In genomic region chr5:141514330-141515111, GRCh38 we compare ENCODE assay signal across 8 cellular contexts. TPM values are rescaled to one million over a fixed set of nuclear protein-coding genes. Genes with fewer than 3 reads are reported as not detected.
DNase-seq lines count a peak whose midpoint lies in the region; ATAC-seq and TF ChIP-seq lines count a peak whose summit lies in the region.

No MANE protein-coding gene starts in this region.

- H3K27ac Mint-ChIP-seq in natural killer cell treated with Interleukin-12 subunit alpha and Interleukin-12 subunit beta and Interleukin-15 and Interleukin-18, amount 100 ng/mL, for 72 hours, result peak overlapping the region; percentile 65 to 86

- H3K36me3 ChIP-seq in colonic mucosa, result no peaks in the 10 kb centered on the region

- H3K4me3 ChIP-seq in AG10803 (ENCODE audit: low read length), result no peak overlapping the region
- no peak overlapping the region for H3K4me3 ChIP-seq in colonic mucosa

- peaks cover 8% of the 10 kb centered on the region for H3K4me1 ChIP-seq in colonic mucosa

- peaks cover 46 to 48% of the 10 kb centered on the region in 2 donors for H3K4me1 Mint-ChIP-seq in natural killer cell treated with Interleukin-12 subunit alpha and Interleukin-12 subunit beta and Interleukin-15 and Interleukin-18, amount 100 ng/mL, for 72 hours (ENCODE audit: low read depth in 2 of 2)

- TF ChIP-seq CTCF in AG10803 (conservative IDR thresholded peaks at IDR 0.05; ENCODE audit: low read length) (no peak), colonic mucosa (IDR thresholded peaks at IDR 0.05) (no peak)

- no peaks in the 10 kb centered on the region for H3K27me3 ChIP-seq in colonic mucosa

- no peak overlapping the region for H3K9ac ChIP-seq in colonic mucosa (ENCODE audit: low read depth in 2 of 2, low read length in 2 of 2)

- H3K27me3 Mint-ChIP-seq in natural killer cell treated with Interleukin-12 subunit alpha and Interleukin-12 subunit beta and Interleukin-15 and Interleukin-18, amount 100 ng/mL, for 72 hours, result no peaks in the 10 kb centered on the region

- H3K9me3 ChIP-seq in colonic mucosa, result no peaks in the 10 kb centered on the region

- H3K9me3 Mint-ChIP-seq in natural killer cell treated with Interleukin-12 subunit alpha and Interleukin-12 subunit beta and Interleukin-15 and Interleukin-18, amount 100 ng/mL, for 72 hours, result no peaks in the 10 kb centered on the region

- H3K27ac ChIP-seq in colonic mucosa, result peak overlapping the region; percentile 70

- H3K36me3 Mint-ChIP-seq in natural killer cell treated with Interleukin-12 subunit alpha and Interleukin-12 subunit beta and Interleukin-15 and Interleukin-18, amount 100 ng/mL, for 72 hours, result peaks cover 9% of the 10 kb centered on the region

- intact Hi-C loops in colonic mucosa (cut with DNase I), result loop anchor here (5.0 kb wide), 1 partner anchor 37 kb away; the partner anchor contains the start of gene PCDHGC3

- peak; percentile 2 for ATAC-seq in GM19372 (IDR thresholded peaks at IDR 0.05; ENCODE audit: low read depth, unreplicated experiment)
- peak; percentile 38 to 58 for ATAC-seq in natural killer cell treated with Interleukin-12 subunit alpha and Interleukin-12 subunit beta and Interleukin-15 and Interleukin-18, amount 100 ng/mL, for 72 hours

- H3K4me3 Mint-ChIP-seq in natural killer cell treated with Interleukin-12 subunit alpha and Interleukin-12 subunit beta and Interleukin-15 and Interleukin-18, amount 100 ng/mL, for 72 hours, result peak overlapping the region; percentile 89

- peak; percentile 88 for DNase-seq in AG10803 (ENCODE audit: low read depth)
- peak; percentile 84 for DNase-seq in NCI-H1694 treated with DMSO at 0.1 percent for 48 hours (lab: John Stamatoyannopoulos, UW)
- no peak for DNase-seq in colonic mucosa
- DNase-seq in natural killer cell treated with Interleukin-12 subunit alpha and Interleukin-12 subunit beta and Interleukin-15 and Interleukin-18, amount 100 ng/mL, for 72 hours (ENCODE audit: low spot score), result no peak
- no peak for DNase-seq in foreskin melanocyte
- DNase-seq in RKO (ENCODE audit: low spot score), result no peak
- DNase-seq in mesenteric fat pad (ENCODE audit: low spot score), result no peak

RNA-seq across cellular contexts. Expression of gene PCDHGC5, which starts 25.6 kb away (rescaled TPM):
- total RNA-seq in colonic mucosa (under 1 TPM; 0.32 to 0.64 TPM), mesenteric fat pad (1.1 TPM)
- total RNA-seq in natural killer cell treated with Interleukin-12 subunit alpha and Interleukin-12 subunit beta and Interleukin-15 and Interleukin-18, amount 100 ng/mL, for 72 hours, result under 1 TPM in 1 of 2 donors, not detected in 1; 0.17 TPM

RNA-seq across cellular contexts. Expression of gene PCDHGC4, which starts 29.7 kb away (rescaled TPM):
- under 1 TPM; 0.35 to 0.64 TPM for total RNA-seq in colonic mucosa
- under 1 TPM in 1 of 2 donors, not detected in 1; 0.26 TPM for total RNA-seq in natural killer cell treated with Interleukin-12 subunit alpha and Interleukin-12 subunit beta and Interleukin-15 and Interleukin-18, amount 100 ng/mL, for 72 hours
- 1.7 TPM for total RNA-seq in mesenteric fat pad

RNA-seq across cellular contexts. Expression of gene PCDHGC3, which starts 38.8 kb away (rescaled TPM):
- total RNA-seq in colonic mucosa, result 10 to 100 TPM; 13.1 to 22.2 TPM
- total RNA-seq in natural killer cell treated with Interleukin-12 subunit alpha and Interleukin-12 subunit beta and Interleukin-15 and Interleukin-18, amount 100 ng/mL, for 72 hours, result 1 to 10 TPM in 1 of 2 donors, under 1 TPM in 1; 0.33 to 1.8 TPM
- 46.8 TPM for total RNA-seq in mesenteric fat pad

Comparison
In these comparisons a context has a peak if more than half of its experiments do, and no peak if none do; other contexts are left out.
1. DNase-seq: peak in AG10803 (single experiment) and NCI-H1694 treated with DMSO at 0.1 percent for 48 hours (single experiment); none in colonic mucosa (single experiment), natural killer cell treated with Interleukin-12 subunit alpha and Interleukin-12 subunit beta and Interleukin-15 and Interleukin-18, amount 100 ng/mL, for 72 hours (single experiment), foreskin melanocyte (single experiment), RKO (single experiment) and mesenteric fat pad (single experiment).
2. RNA of gene PCDHGC3, which starts 38.8 kb away (total RNA-seq): 46.8 TPM in mesenteric fat pad (single experiment) and 13.1 to 22.2 TPM in colonic mucosa; 0.33 to 1.8 TPM in natural killer cell treated with Interleukin-12 subunit alpha and Interleukin-12 subunit beta and Interleukin-15 and Interleukin-18, amount 100 ng/mL, for 72 hours; every median in the first group is over 4 times any median in the second.